In genomic region chr17:67689534-67690177, GRCh38 we compare ENCODE assay signal across 2 cellular contexts.
TF ChIP-seq lines count a peak whose summit lies in the region.

No MANE protein-coding gene starts in this region.

TF ChIP-seq in HEK293, 187 proteins besides CTCF, POLR2A, EP300 and RAD21 (continued from another document):
- TF ChIP-seq TCF7L2 (IDR thresholded peaks at IDR 0.05; ENCODE audit: borderline replicate concordance, low read depth, low read length) (0 out of 2 replicates have a peak, but pooled peaks have one; percentile 34), ZNF660 (tag by site-specific recombination; IDR thresholded peaks at IDR 0.05) (peak; percentile 22; the same call in 1 of the 2 replicates), GLIS1 (tag by site-specific recombination; IDR thresholded peaks at IDR 0.05) (no peak), ZEB2 (tag by site-specific recombination; IDR thresholded peaks at IDR 0.05) (no peak), ZNF366 (tag by site-specific recombination; conservative IDR thresholded peaks at IDR 0.05) (no peak), PRDM4 (tag by site-specific recombination; IDR thresholded peaks at IDR 0.05) (no peak), ZNF654 (tag by site-specific recombination; IDR thresholded peaks at IDR 0.05; ENCODE audit: low read depth) (peak; percentile 58), ZNF518A (tag by site-specific recombination; conservative IDR thresholded peaks at IDR 0.05; ENCODE audit: low read depth) (no peak)

TF ChIP-seq in neural cell, 6 proteins besides CTCF, POLR2A, EP300 and RAD21 (continued from another document):
- peak; percentile 92 for TF ChIP-seq SMC3 (conservative IDR thresholded peaks at IDR 0.05; ENCODE audit: poor library complexity)
- no peak for TF ChIP-seq TAF1 (IDR thresholded peaks at IDR 0.05; ENCODE audit: low read depth)
- TF ChIP-seq, protein P1, sequence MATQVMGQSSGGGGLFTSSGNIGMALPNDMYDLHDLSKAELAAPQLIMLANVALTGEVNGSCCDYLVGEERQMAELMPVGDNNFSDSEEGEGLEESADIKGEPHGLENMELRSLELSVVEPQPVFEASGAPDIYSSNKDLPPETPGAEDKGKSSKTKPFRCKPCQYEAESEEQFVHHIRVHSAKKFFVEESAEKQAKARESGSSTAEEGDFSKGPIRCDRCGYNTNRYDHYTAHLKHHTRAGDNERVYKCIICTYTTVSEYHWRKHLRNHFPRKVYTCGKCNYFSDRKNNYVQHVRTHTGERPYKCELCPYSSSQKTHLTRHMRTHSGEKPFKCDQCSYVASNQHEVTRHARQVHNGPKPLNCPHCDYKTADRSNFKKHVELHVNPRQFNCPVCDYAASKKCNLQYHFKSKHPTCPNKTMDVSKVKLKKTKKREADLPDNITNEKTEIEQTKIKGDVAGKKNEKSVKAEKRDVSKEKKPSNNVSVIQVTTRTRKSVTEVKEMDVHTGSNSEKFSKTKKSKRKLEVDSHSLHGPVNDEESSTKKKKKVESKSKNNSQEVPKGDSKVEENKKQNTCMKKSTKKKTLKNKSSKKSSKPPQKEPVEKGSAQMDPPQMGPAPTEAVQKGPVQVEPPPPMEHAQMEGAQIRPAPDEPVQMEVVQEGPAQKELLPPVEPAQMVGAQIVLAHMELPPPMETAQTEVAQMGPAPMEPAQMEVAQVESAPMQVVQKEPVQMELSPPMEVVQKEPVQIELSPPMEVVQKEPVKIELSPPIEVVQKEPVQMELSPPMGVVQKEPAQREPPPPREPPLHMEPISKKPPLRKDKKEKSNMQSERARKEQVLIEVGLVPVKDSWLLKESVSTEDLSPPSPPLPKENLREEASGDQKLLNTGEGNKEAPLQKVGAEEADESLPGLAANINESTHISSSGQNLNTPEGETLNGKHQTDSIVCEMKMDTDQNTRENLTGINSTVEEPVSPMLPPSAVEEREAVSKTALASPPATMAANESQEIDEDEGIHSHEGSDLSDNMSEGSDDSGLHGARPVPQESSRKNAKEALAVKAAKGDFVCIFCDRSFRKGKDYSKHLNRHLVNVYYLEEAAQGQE (IDR thresholded peaks at IDR 0.05; ENCODE audit: borderline replicate concordance): no peak
